In genomic region chr10:130231211-130231850, GRCh38 we compare ENCODE assay signal across 23 cellular contexts.
DNase-seq lines count a peak whose midpoint lies in the region; ATAC-seq and TF ChIP-seq lines count a peak whose summit lies in the region.
"Had no signal": no experiment of that assay in that cellular context is flagged by ENCODE, and none has a peak within 500 bp of the region (broad histone marks: within the 10 kb centered on the region; RNA-seq: fewer than 3 reads in every experiment).

No MANE protein-coding gene starts in this region.

- intact Hi-C loops in posterior vena cava (cut with DNase I): no loop called here

- peak; percentile 50 for DNase-seq in activated CD8-positive, alpha-beta memory T cell treated with anti-CD3 and anti-CD28 coated beads for 24 hours
- DNase-seq in activated CD8-positive, alpha-beta memory T cell treated with anti-CD3 and anti-CD28 coated beads, Interleukin-2, amount 50 U/mL, for 4 hours: no peak
- DNase-seq in left lobe of liver (ENCODE audit: low spot score) (peak; percentile 35), posterior vena cava (ENCODE audit: low spot score) (peak; percentile 67), ureter (ENCODE audit: low spot score) (peak; percentile 27), omental fat pad (ENCODE audit: low spot score) (no peak), T-helper 9 cell (no peak)
- no peak for DNase-seq in activated T-cell treated with anti-CD3 and anti-CD28 coated beads, Interleukin-2, amount 50 U/mL, for 1 hour
- DNase-seq: DMS79 treated with DMSO at 0.1 percent for 48 hours; GF-D8; Kasumi-1; NCI-H1105; NCI-H1436 treated with DMSO at 0.1 percent for 48 hours; NCI-H187 treated with DMSO at 0.1 percent for 48 hours; NCI-H2107; NCI-H524; NCI-H748 treated with DMSO at 0.1 percent for 48 hours; NK-92 treated with Interleukin-12 subunit alpha and Interleukin-12 subunit beta, amount 100 ng/mL, for 24 hours; PC-3; SJCRH30 had no signal

- no peak for TF ChIP-seq CTCF in omental fat pad (IDR thresholded peaks at IDR 0.05)

- ATAC-seq in left lobe of liver (no peak), omental fat pad (ENCODE audit: low FRiP score) (no peak)
- ATAC-seq: CD8-positive, alpha-beta T cell; HepG2; K562; PC-3 had no signal

Comparison
In these comparisons a context has a peak if more than half of its experiments do, and no peak if none do; other contexts are left out.
1. DNase-seq: peak in activated CD8-positive, alpha-beta memory T cell treated with anti-CD3 and anti-CD28 coated beads for 24 hours (single experiment), left lobe of liver (single experiment), posterior vena cava (single experiment) and ureter (single experiment); none in activated CD8-positive, alpha-beta memory T cell treated with anti-CD3 and anti-CD28 coated beads, Interleukin-2, amount 50 U/mL, for 4 hours (single experiment), omental fat pad (single experiment), T-helper 9 cell (single experiment) and activated T-cell treated with anti-CD3 and anti-CD28 coated beads, Interleukin-2, amount 50 U/mL, for 1 hour (single experiment).